ENCODE assay signal across 8 cellular contexts in genomic region chr19:1067341-1068103, GRCh38. TPM values are rescaled to one million over a fixed set of nuclear protein-coding genes. Genes with fewer than 3 reads are reported as not detected.
DNase-seq lines count a peak whose midpoint lies in the region; ATAC-seq and TF ChIP-seq lines count a peak whose summit lies in the region.

No MANE protein-coding gene starts in this region.

- H3K4me3 ChIP-seq in duodenal mucosa (ENCODE audit: low read depth in 1 of 2, low read length in 2 of 2) (peak overlapping the region; percentile 53 to 60), psoas muscle (peak overlapping the region; percentile 53)

- ATAC-seq in psoas muscle: no peak

- peak; percentile 89 for DNase-seq in activated effector memory CD4-positive, alpha-beta T cell treated with anti-CD3 and anti-CD28 coated beads, Interleukin-2, amount 50 U/mL, for 16 hours
- no peak for DNase-seq in activated effector memory CD4-positive, alpha-beta T cell treated with Interleukin-2 at 50 U/mL for 16 hours
- no peak for DNase-seq in RWPE1 (ENCODE audit: low spot score)
- DNase-seq in psoas muscle: peak in 1 of 2 donors; percentile 20
- no peak for DNase-seq in LoVo (ENCODE audit: low spot score)
- no peak for DNase-seq in NCI-H1417 (lab: John Stamatoyannopoulos, UW)
- no peak for DNase-seq in hypothalamus (lab: John Stamatoyannopoulos, UW)

- WGBS in psoas muscle, 3 donors: 6 to 11% (median 7%) methylated on average over 30 to 40 of the region's 40 CpGs

- H3K36me3 ChIP-seq in duodenal mucosa (ENCODE audit: control insufficient read depth in 1 of 2, insufficient read depth in 2 of 2, low read length in 2 of 2) (peaks cover 0 to 3% of the 10 kb centered on the region in 2 donors), psoas muscle (ENCODE audit: insufficient read depth in 1 of 2, low read depth in 1 of 2) (no peaks in the 10 kb centered on the region)

- intact Hi-C loops in psoas muscle (cut with DNase I): no loop called here

- peak overlapping the region; percentile 83 for H3K27ac ChIP-seq in RWPE1
- H3K27ac ChIP-seq in duodenal mucosa (ENCODE audit: low read depth, low read length): peak overlapping the region; percentile 50
- no peak overlapping the region for H3K27ac ChIP-seq in psoas muscle

- no peak for TF ChIP-seq CTCF in RWPE1 (conservative IDR thresholded peaks at IDR 0.05; ENCODE audit: low read depth)
- no peak for TF ChIP-seq CTCF in psoas muscle (IDR thresholded peaks at IDR 0.05)

- peaks cover 14 to 30% of the 10 kb centered on the region in 2 donors for H3K4me1 ChIP-seq in duodenal mucosa (ENCODE audit: control insufficient read depth in 1 of 2, insufficient read depth in 2 of 2, low read length in 2 of 2)
- H3K4me1 ChIP-seq in psoas muscle: peaks cover 23% of the 10 kb centered on the region

- POLR2A ChIA-PET in RWPE1 (lab: Yijun Ruan, JAX; ENCODE audit: low non-redundant PET): no interaction called here

- H3K27me3 ChIP-seq in duodenal mucosa (ENCODE audit: control insufficient read depth in 1 of 2, insufficient read depth in 2 of 2, low read length in 2 of 2): peaks cover 20 to 37% of the 10 kb centered on the region in 2 donors
- peaks cover 0 to 77% (median 37%) of the 10 kb centered on the region in 3 donors for H3K27me3 ChIP-seq in psoas muscle (ENCODE audit: insufficient read depth in 3 of 3, low read length in 2 of 3)

- peak overlapping the region; percentile 43 for H3K9ac ChIP-seq in duodenal mucosa (ENCODE audit: low read depth in 1 of 2, low read length in 2 of 2)

- H3K9me3 ChIP-seq in duodenal mucosa (ENCODE audit: control insufficient read depth in 1 of 2, low read length in 2 of 2): no peaks in the 10 kb centered on the region
- no peaks in the 10 kb centered on the region for H3K9me3 ChIP-seq in psoas muscle

- CTCF ChIA-PET in RWPE1 (lab: Yijun Ruan, JAX): interaction anchor here (0.6 to 1.0 kb wide), 2 partner anchors 19 to 66 kb away, joined by 3 read pairs; no protein-coding TSS in a partner anchor

RNA-seq across cellular contexts. Expression of gene ARHGAP45, which starts 0.6 kb away (rescaled TPM):
- total RNA-seq in psoas muscle: 1 to 10 TPM; 2.0 to 4.0 (median 3.2) TPM
- polyA plus RNA-seq in psoas muscle: 1 to 10 TPM; 1.2 to 1.8 (median 1.8) TPM

RNA-seq across cellular contexts. Expression of gene ABCA7, which starts 27.6 kb away (rescaled TPM):
- 10 to 100 TPM in 3 of 4 donors, 1 to 10 TPM in 1; 5.2 to 19.5 (median 16.5) TPM for total RNA-seq in psoas muscle
- polyA plus RNA-seq in psoas muscle: 10 to 100 TPM in 1 of 3 donors, 1 to 10 TPM in 2; 2.6 to 10.1 (median 3.3) TPM

RNA-seq across cellular contexts. Expression of gene POLR2E, which starts 27.7 kb away (rescaled TPM):
- 100 to 1,000 TPM; 133 to 147 (median 143) TPM for total RNA-seq in psoas muscle
- 100 to 1,000 TPM; 170 to 243 (median 217) TPM for polyA plus RNA-seq in psoas muscle

RNA-seq across cellular contexts. Expression of gene GPX4, which starts 36.3 kb away (rescaled TPM):
- 100 to 1,000 TPM; 279 to 560 (median 304) TPM for total RNA-seq in psoas muscle
- polyA plus RNA-seq in psoas muscle: 100 to 1,000 TPM; 490 to 762 (median 618) TPM

RNA-seq across cellular contexts. Expression of gene CNN2, which starts 41.1 kb away (rescaled TPM):
- 1 to 10 TPM; 3.0 to 9.5 (median 8.5) TPM for total RNA-seq in psoas muscle
- polyA plus RNA-seq in psoas muscle: 1 to 10 TPM; 1.7 to 6.3 (median 2.3) TPM
